11 cellular contexts compared by ENCODE assay signal in genomic region chr6:140809694-140810101, GRCh38.
DNase-seq lines count a peak whose midpoint lies in the region; ATAC-seq, FAIRE-seq and TF ChIP-seq lines count a peak whose summit lies in the region.
"Had no signal": no experiment of that assay in that cellular context is flagged by ENCODE, and none has a peak within 500 bp of the region (broad histone marks: within the 10 kb centered on the region; RNA-seq: fewer than 3 reads in every experiment).

No MANE protein-coding gene starts in this region.

- no peaks in the 10 kb centered on the region for H3K9me3 ChIP-seq in astrocyte (ENCODE audit: insufficient read depth, low read depth, low read length)

- H3K27me3 Mint-ChIP-seq in astrocyte (ENCODE audit: low read depth, unreplicated experiment) = no peaks in the 10 kb centered on the region
- H3K27me3 Mint-ChIP-seq: stimulated activated memory B cell treated with anti-CD40 and anti-IgM and Interleukin-4, amounts not matched to agents 10 μg/mL and 1 μg/mL and 100 μg/mL, for 72 hours had no signal

- no peaks in the 10 kb centered on the region for H3K27me3 ChIP-seq in astrocyte (ENCODE audit: insufficient read depth, low read length)

- no peak overlapping the region for H3K9ac ChIP-seq in astrocyte (ENCODE audit: low read length)

- ATAC-seq in GM18499 (IDR thresholded peaks at IDR 0.05; ENCODE audit: insufficient read depth, unreplicated experiment) (peak; percentile 95), GM21381 (IDR thresholded peaks at IDR 0.05; ENCODE audit: unreplicated experiment) (peak; percentile 82), HG03280 (IDR thresholded peaks at IDR 0.05; ENCODE audit: unreplicated experiment) (peak; percentile 90)
- ATAC-seq: stimulated activated memory B cell treated with anti-CD40 and anti-IgM and Interleukin-4, amounts not matched to agents 10 μg/mL and 1 μg/mL and 100 μg/mL, for 72 hours had no signal

- no peak for FAIRE-seq in astrocyte (lab: Jason Lieb, UNC)
- FAIRE-seq: colon, D721Med had no signal

- DNase-seq in astrocyte (ENCODE audit: low read depth) (peak; percentile 74), NOMO-1 (lab: John Stamatoyannopoulos, UW; ENCODE audit: unreplicated experiment in 2 of 2) (no peak), cerebellar nuclear complex (lab: John Stamatoyannopoulos, UW) (no peak), putamen (ENCODE audit: low spot score) (no peak), globus pallidus (ENCODE audit: low spot score) (no peak)

- no peak overlapping the region for H3K4me3 Mint-ChIP-seq in astrocyte (ENCODE audit: unreplicated experiment)
- H3K4me3 Mint-ChIP-seq: stimulated activated memory B cell treated with anti-CD40 and anti-IgM and Interleukin-4, amounts not matched to agents 10 μg/mL and 1 μg/mL and 100 μg/mL, for 72 hours had no signal

- no peak overlapping the region for H3K4me3 ChIP-seq in astrocyte (ENCODE audit: insufficient read depth, low read depth, low read length)

- no peak for TF ChIP-seq CTCF in astrocyte (IDR thresholded peaks at IDR 0.05; ENCODE audit: insufficient read depth, low read depth, low read length)

- H3K9me3 Mint-ChIP-seq in astrocyte (ENCODE audit: unreplicated experiment) = peaks cover 4% of the 10 kb centered on the region
- H3K9me3 Mint-ChIP-seq: stimulated activated memory B cell treated with anti-CD40 and anti-IgM and Interleukin-4, amounts not matched to agents 10 μg/mL and 1 μg/mL and 100 μg/mL, for 72 hours had no signal

- no peaks in the 10 kb centered on the region for H3K36me3 Mint-ChIP-seq in astrocyte (ENCODE audit: low read depth, unreplicated experiment)
- H3K36me3 Mint-ChIP-seq: stimulated activated memory B cell treated with anti-CD40 and anti-IgM and Interleukin-4, amounts not matched to agents 10 μg/mL and 1 μg/mL and 100 μg/mL, for 72 hours had no signal

- H3K4me1 Mint-ChIP-seq in astrocyte (ENCODE audit: low read depth, unreplicated experiment) = peaks cover 17% of the 10 kb centered on the region
- H3K4me1 Mint-ChIP-seq: stimulated activated memory B cell treated with anti-CD40 and anti-IgM and Interleukin-4, amounts not matched to agents 10 μg/mL and 1 μg/mL and 100 μg/mL, for 72 hours had no signal

- no peaks in the 10 kb centered on the region for H3K4me1 ChIP-seq in astrocyte (ENCODE audit: insufficient read depth, low read length)

- H3K27ac Mint-ChIP-seq in astrocyte (ENCODE audit: unreplicated experiment) = peak overlapping the region; percentile 82
- H3K27ac Mint-ChIP-seq: stimulated activated memory B cell treated with anti-CD40 and anti-IgM and Interleukin-4, amounts not matched to agents 10 μg/mL and 1 μg/mL and 100 μg/mL, for 72 hours had no signal

- no peaks in the 10 kb centered on the region for H4K20me1 ChIP-seq in astrocyte (ENCODE audit: insufficient read depth, low read length)

- H3K79me2 ChIP-seq in astrocyte (ENCODE audit: insufficient read depth, low read length) = no peaks in the 10 kb centered on the region

- no peak overlapping the region for H3K27ac ChIP-seq in astrocyte (ENCODE audit: low read depth, low read length)

- no peaks in the 10 kb centered on the region for H3K36me3 ChIP-seq in astrocyte (ENCODE audit: insufficient read depth, low read length)

- H2AFZ ChIP-seq in astrocyte (ENCODE audit: low read depth, low read length) = no peak overlapping the region

- no peak overlapping the region for H3K4me2 ChIP-seq in astrocyte (ENCODE audit: low read length)
